In the genomic region with DNA sequence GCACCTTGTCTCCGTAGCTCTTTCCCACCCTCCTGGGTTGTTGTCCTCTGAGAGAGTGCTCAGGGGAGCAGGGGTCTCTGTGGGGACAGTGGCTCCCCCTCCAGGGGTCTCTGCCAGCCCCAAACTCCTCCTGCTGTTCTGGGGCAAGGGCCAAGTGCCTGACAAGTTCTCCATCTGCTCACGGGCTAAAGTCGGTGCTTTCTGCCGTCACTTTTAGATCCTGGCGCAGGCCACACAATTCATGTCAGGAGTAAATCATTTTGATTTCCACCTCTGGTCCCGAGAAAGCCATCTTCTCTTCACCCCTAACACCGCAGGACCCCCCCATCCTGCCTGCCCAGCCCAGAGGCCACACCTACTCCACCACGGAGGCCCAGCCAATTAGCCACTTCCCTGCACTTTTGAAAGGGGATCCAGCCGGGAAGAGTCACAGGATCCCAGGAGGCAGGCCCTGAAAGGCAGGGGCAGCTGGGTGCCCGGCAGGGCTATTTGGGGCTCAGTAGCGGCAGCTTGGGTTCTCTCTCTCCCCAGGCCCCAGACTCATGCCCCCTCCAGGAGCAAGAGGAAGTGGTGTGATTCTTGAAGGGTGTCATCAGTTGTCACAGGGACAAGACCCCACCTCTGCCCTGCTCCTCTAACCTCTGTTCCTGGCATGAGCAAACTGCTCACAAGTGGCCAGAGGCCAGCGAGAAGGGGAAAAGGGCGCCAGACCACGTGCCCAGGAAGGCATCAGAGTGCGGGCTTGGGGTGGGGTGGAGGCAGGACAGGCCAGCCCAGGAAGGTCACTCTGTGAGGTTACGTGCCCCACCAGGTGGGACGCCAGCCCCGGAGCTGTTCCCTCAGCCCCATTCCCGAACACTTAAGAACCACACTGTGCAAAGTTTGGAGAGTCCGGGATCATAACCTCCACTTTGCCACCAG, we compare ENCODE assay signal across 8 cellular contexts. TPM values are rescaled to one million over a fixed set of nuclear protein-coding genes. Genes with fewer than 3 reads are reported as not detected.
DNase-seq lines count a peak whose midpoint lies in the region; ATAC-seq lines count a peak whose summit lies in the region.

No MANE protein-coding gene starts in this region.

- POLR2A ChIA-PET in activated CD4-positive, alpha-beta memory T cell treated with anti-CD3 and anti-CD28 coated beads, Interleukin-2, amount 10 ng/mL, durations not matched to agents 7 days and 5 days (lab: Charles Lee) = interaction anchor here (0.6 to 6.3 kb wide), 3 partner anchors 12 to 44 kb away, joined by 3 to 51 read pairs (median 3); partner anchors contain the start of gene STIP1

- no peaks in the 10 kb centered on the region for H3K27me3 Mint-ChIP-seq in activated naive CD4-positive, alpha-beta T cell treated with anti-CD3 and anti-CD28 coated beads, Interleukin-2, amount 50 U/mL, for 24 hours
- H3K27me3 Mint-ChIP-seq in activated CD4-positive, alpha-beta memory T cell treated with anti-CD3 and anti-CD28 coated beads, Interleukin-2, amount 10 ng/mL, durations not matched to agents 7 days and 5 days = no peaks in the 10 kb centered on the region

- CTCF ChIA-PET in activated CD4-positive, alpha-beta memory T cell treated with anti-CD3 and anti-CD28 coated beads, Interleukin-2, amount 10 ng/mL, durations not matched to agents 7 days and 5 days (lab: Charles Lee) = interaction anchor here (0.9 to 1.3 kb wide), 3 partner anchors 12 to 23 kb away, joined by 3 to 5 read pairs (median 4); no protein-coding TSS in a partner anchor

- H3K27me3 ChIP-seq in iPS-18a (ENCODE audit: control insufficient read depth, insufficient read depth, low read length) = peaks cover 4% of the 10 kb centered on the region
- H3K27me3 ChIP-seq in stomach smooth muscle (ENCODE audit: control insufficient read depth in 1 of 2, insufficient read depth in 2 of 2, low read length in 2 of 2) = no peaks in the 10 kb centered on the region

- no peaks in the 10 kb centered on the region for H3K9me3 Mint-ChIP-seq in activated naive CD4-positive, alpha-beta T cell treated with anti-CD3 and anti-CD28 coated beads, Interleukin-2, amount 50 U/mL, for 24 hours
- H3K9me3 Mint-ChIP-seq in activated CD4-positive, alpha-beta memory T cell treated with anti-CD3 and anti-CD28 coated beads, Interleukin-2, amount 10 ng/mL, durations not matched to agents 7 days and 5 days = no peaks in the 10 kb centered on the region

- H3K27ac Mint-ChIP-seq in activated naive CD4-positive, alpha-beta T cell treated with anti-CD3 and anti-CD28 coated beads, Interleukin-2, amount 50 U/mL, for 24 hours = peak overlapping the region; percentile 35
- no peak overlapping the region for H3K27ac Mint-ChIP-seq in activated CD4-positive, alpha-beta memory T cell treated with anti-CD3 and anti-CD28 coated beads, Interleukin-2, amount 10 ng/mL, durations not matched to agents 7 days and 5 days

- DNase-seq in activated naive CD4-positive, alpha-beta T cell treated with anti-CD3 and anti-CD28 coated beads, Interleukin-2, amount 50 U/mL, for 16 hours = no peak
- no peak for DNase-seq in activated CD4-positive, alpha-beta memory T cell treated with anti-CD3 and anti-CD28 coated beads, Interleukin-2, amount 10 ng/mL, durations not matched to agents 7 days and 5 days
- DNase-seq in anterior cingulate cortex (lab: John Stamatoyannopoulos, UW) = no peak

- peaks cover 2% of the 10 kb centered on the region for H3K36me3 Mint-ChIP-seq in activated naive CD4-positive, alpha-beta T cell treated with anti-CD3 and anti-CD28 coated beads, Interleukin-2, amount 50 U/mL, for 24 hours
- no peaks in the 10 kb centered on the region for H3K36me3 Mint-ChIP-seq in activated CD4-positive, alpha-beta memory T cell treated with anti-CD3 and anti-CD28 coated beads, Interleukin-2, amount 10 ng/mL, durations not matched to agents 7 days and 5 days (ENCODE audit: low read depth)

- no peaks in the 10 kb centered on the region for H3K36me3 ChIP-seq in iPS-18a (ENCODE audit: control insufficient read depth, low read depth, low read length)
- H3K36me3 ChIP-seq in stomach smooth muscle (ENCODE audit: control insufficient read depth in 2 of 2, insufficient read depth in 2 of 2, low read length in 2 of 2) = no peaks in the 10 kb centered on the region

- H3K4me1 Mint-ChIP-seq in activated naive CD4-positive, alpha-beta T cell treated with anti-CD3 and anti-CD28 coated beads, Interleukin-2, amount 50 U/mL, for 24 hours = peaks cover 21% of the 10 kb centered on the region
- peaks cover 10% of the 10 kb centered on the region for H3K4me1 Mint-ChIP-seq in activated CD4-positive, alpha-beta memory T cell treated with anti-CD3 and anti-CD28 coated beads, Interleukin-2, amount 10 ng/mL, durations not matched to agents 7 days and 5 days

- H3K9me3 ChIP-seq in iPS-18a (ENCODE audit: control insufficient read depth, low read depth, low read length) (no peaks in the 10 kb centered on the region), stomach smooth muscle (ENCODE audit: control insufficient read depth in 2 of 2, low read length in 2 of 2) (no peaks in the 10 kb centered on the region)

- peak overlapping the region; percentile 82 for H3K4me3 Mint-ChIP-seq in activated naive CD4-positive, alpha-beta T cell treated with anti-CD3 and anti-CD28 coated beads, Interleukin-2, amount 50 U/mL, for 24 hours
- H3K4me3 Mint-ChIP-seq in activated CD4-positive, alpha-beta memory T cell treated with anti-CD3 and anti-CD28 coated beads, Interleukin-2, amount 10 ng/mL, durations not matched to agents 7 days and 5 days = peak overlapping the region; percentile 69

- H3K9ac ChIP-seq in iPS-18a (ENCODE audit: low read length) (no peak overlapping the region), stomach smooth muscle (ENCODE audit: low read length in 2 of 2) (peak overlapping the region; percentile 29 to 71)

- no peak for ATAC-seq in HG03196 (IDR thresholded peaks at IDR 0.05; ENCODE audit: unreplicated experiment)
- no peak for ATAC-seq in GM18517 (IDR thresholded peaks at IDR 0.05; ENCODE audit: unreplicated experiment)

- H3K4me1 ChIP-seq in iPS-18a (ENCODE audit: control insufficient read depth, low read depth, low read length) (peaks cover 7% of the 10 kb centered on the region), stomach smooth muscle (ENCODE audit: control insufficient read depth, insufficient read depth, low read length) (peaks cover 16% of the 10 kb centered on the region)

- H3K27ac ChIP-seq in iPS-18a (ENCODE audit: low read length) (no peak overlapping the region), stomach smooth muscle (ENCODE audit: low read length) (peak overlapping the region; percentile 11)

- peak overlapping the region; percentile 67 for H3K4me3 ChIP-seq in iPS-18a (ENCODE audit: low read length)
- H3K4me3 ChIP-seq in stomach smooth muscle (ENCODE audit: low read length in 2 of 2) = peak overlapping the region; percentile 52 to 80

RNA-seq across cellular contexts. Expression of gene MACROD1, which starts 1.3 kb away (rescaled TPM):
- total RNA-seq in activated CD4-positive, alpha-beta memory T cell treated with anti-CD3 and anti-CD28 coated beads, Interleukin-2, amount 10 ng/mL, durations not matched to agents 7 days and 5 days = 1 to 10 TPM; 8.8 to 9.1 TPM

RNA-seq across cellular contexts. Expression of gene STIP1, which starts 21.3 kb away (rescaled TPM):
- total RNA-seq in activated CD4-positive, alpha-beta memory T cell treated with anti-CD3 and anti-CD28 coated beads, Interleukin-2, amount 10 ng/mL, durations not matched to agents 7 days and 5 days = 100 to 1,000 TPM; 258 to 269 TPM

RNA-seq across cellular contexts. Expression of gene FERMT3, which starts 41.9 kb away (rescaled TPM):
- 100 to 1,000 TPM; 195 to 199 TPM for total RNA-seq in activated CD4-positive, alpha-beta memory T cell treated with anti-CD3 and anti-CD28 coated beads, Interleukin-2, amount 10 ng/mL, durations not matched to agents 7 days and 5 days
